Comparison of ENCODE assay signal across 34 cellular contexts in the genomic region with DNA sequence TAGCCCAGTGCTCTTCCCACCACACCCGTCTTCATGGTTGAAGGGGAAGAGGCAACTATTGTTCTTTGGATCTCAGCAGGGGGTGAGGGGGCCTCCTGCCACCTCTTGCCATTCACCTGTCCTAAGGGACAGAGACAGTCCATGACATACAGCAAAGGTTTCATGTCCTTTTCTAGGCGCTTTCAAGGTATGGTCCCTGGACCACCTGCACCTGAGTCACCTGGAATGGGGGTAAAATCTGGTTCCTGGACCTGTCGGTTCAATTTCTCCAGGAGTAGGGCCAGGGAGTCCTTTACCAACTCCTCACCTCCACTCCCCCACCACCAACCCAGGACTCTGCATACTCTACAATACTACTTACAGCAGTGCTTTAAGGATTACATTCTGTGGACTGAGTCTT.
"Had no signal": no experiment of that assay in that cellular context is flagged by ENCODE, and none has a peak within 500 bp of the region (broad histone marks: within the 10 kb centered on the region; RNA-seq: fewer than 3 reads in every experiment).

No MANE protein-coding gene starts in this region.

- H3K27ac ChIP-seq: KMS-11 had no signal

- H3K27me3 ChIP-seq: MG63 had no signal

- H3K9me3 ChIP-seq: MG63 had no signal

- H3K4me3 ChIP-seq: MG63 had no signal

- DNase-seq: Karpas-422, Kasumi-1, KG1, MG63, MM.1S, MV-4-11, NCI-H1048, NCI-H1092, NCI-H1092 treated with DMSO at 0.1 percent for 48 hours, NCI-H1105, NCI-H1417, NCI-H1417 treated with DMSO at 0.1 percent for 48 hours, NCI-H1436, NCI-H146, NCI-H1694, NCI-H1694 treated with DMSO at 0.1 percent for 48 hours, NCI-H187, NCI-H187 treated with DMSO at 0.1 percent for 48 hours, NCI-H1930, NCI-H2029, NCI-H2029 treated with DMSO at 0.1 percent for 48 hours, NCI-H2081, NCI-H2081 treated with DMSO at 0.1 percent for 48 hours, NCI-H2107, NCI-H2171, NCI-H2171 treated with DMSO at 0.1 percent for 48 hours, NCI-H2227 treated with DMSO at 0.1 percent for 48 hours, NCI-H226, NCI-H345, NCI-H446, NCI-H446 treated with DMSO at 0.1 percent for 48 hours, NCI-H510A, NCI-H510A treated with DMSO at 0.1 percent for 48 hours had no signal

- H3K4me2 ChIP-seq: KMS-11 had no signal

- H3K9ac ChIP-seq: KMS-11 had no signal
